Comparison of ENCODE assay signal across 17 cellular contexts in genomic region chr1:175134500-175134899, GRCh38.
"Had no signal": no experiment of that assay in that cellular context is flagged by ENCODE, and none has a peak within 500 bp of the region (broad histone marks: within the 10 kb centered on the region; RNA-seq: fewer than 3 reads in every experiment).

No MANE protein-coding gene starts in this region.

- H3K4me2 ChIP-seq: hepatocyte had no signal

- H3K4me3 ChIP-seq: coronary artery, hepatocyte, spleen, thoracic aorta, transverse colon had no signal

- H3K9me3 Mint-ChIP-seq: naive thymus-derived CD4-positive, alpha-beta T cell; nephron progenitor cell; stimulated activated naive B cell treated with anti-CD40 and anti-IgM and Interleukin-4, amounts not matched to agents 10 μg/mL and 1 μg/mL and 100 μg/mL, for 72 hours; stimulated activated naive CD8-positive, alpha-beta T cell treated with anti-CD3 and anti-CD28 coated beads, Interleukin-15, amount 100 ng/mL, for 72 hours had no signal

- ATAC-seq: naive thymus-derived CD4-positive, alpha-beta T cell; sciatic nerve had no signal

- H3K4me3 Mint-ChIP-seq: naive thymus-derived CD4-positive, alpha-beta T cell; nephron progenitor cell; stimulated activated naive B cell treated with anti-CD40 and anti-IgM and Interleukin-4, amounts not matched to agents 10 μg/mL and 1 μg/mL and 100 μg/mL, for 72 hours; stimulated activated naive CD8-positive, alpha-beta T cell treated with anti-CD3 and anti-CD28 coated beads, Interleukin-15, amount 100 ng/mL, for 72 hours had no signal

- H3K36me3 Mint-ChIP-seq: stimulated activated naive B cell treated with anti-CD40 and anti-IgM and Interleukin-4, amounts not matched to agents 10 μg/mL and 1 μg/mL and 100 μg/mL, for 72 hours had no signal

- H3K27ac ChIP-seq: coronary artery, hepatocyte, spleen, thoracic aorta, transverse colon had no signal

- H3K79me2 ChIP-seq: hepatocyte had no signal

- H3K36me3 ChIP-seq: spleen, thoracic aorta, transverse colon had no signal

- H3K27ac Mint-ChIP-seq: naive thymus-derived CD4-positive, alpha-beta T cell; nephron progenitor cell; stimulated activated naive B cell treated with anti-CD40 and anti-IgM and Interleukin-4, amounts not matched to agents 10 μg/mL and 1 μg/mL and 100 μg/mL, for 72 hours; stimulated activated naive CD8-positive, alpha-beta T cell treated with anti-CD3 and anti-CD28 coated beads, Interleukin-15, amount 100 ng/mL, for 72 hours had no signal

- DNase-seq: effector CD4-positive, alpha-beta T cell; foreskin melanocyte; head of caudate nucleus; kidney glomerular epithelial cell; naive thymus-derived CD4-positive, alpha-beta T cell; nephron progenitor cell; spleen; stimulated activated CD4-positive, alpha-beta T cell treated with anti-CD3 and anti-CD28 coated beads, Interleukin-15, amount 100 ng/mL, for 24 hours; stimulated activated CD4-positive, alpha-beta T cell treated with anti-CD3 and anti-CD28 coated beads, Interleukin-1b, Interleukin-23, amount 100 ng/mL, for 48 hours; stimulated activated CD4-positive, alpha-beta T cell treated with anti-CD3 and anti-CD28 coated beads, Interleukin-4, amount 100 ng/mL, for 4 hours; stimulated activated naive B cell treated with anti-CD40 and anti-IgM and Interleukin-4, amounts not matched to agents 10 μg/mL and 1 μg/mL and 100 μg/mL, for 72 hours; stimulated activated naive CD8-positive, alpha-beta T cell treated with anti-CD3 and anti-CD28 coated beads, Interleukin-15, amount 100 ng/mL, for 72 hours; transverse colon had no signal

- H3K9me3 ChIP-seq: spleen, thoracic aorta, transverse colon had no signal

- H2AFZ ChIP-seq: hepatocyte had no signal

- H3K4me1 Mint-ChIP-seq: stimulated activated naive CD8-positive, alpha-beta T cell treated with anti-CD3 and anti-CD28 coated beads, Interleukin-15, amount 100 ng/mL, for 72 hours had no signal

- H3K27me3 ChIP-seq: hepatocyte, transverse colon had no signal
